Comparison of ENCODE assay signal across 2 cellular contexts in genomic region chr20:60516442-60516841, GRCh38.
TF ChIP-seq lines count a peak whose summit lies in the region.

No MANE protein-coding gene starts in this region.

TF ChIP-seq in HepG2, 621 proteins besides CTCF, POLR2A, EP300 and RAD21:
- TF ChIP-seq MAFF (IDR thresholded peaks at IDR 0.05; ENCODE audit: low read depth, low read length) (peak; percentile 98), KDM2A (CRISPR knock-in tag; IDR thresholded peaks at IDR 0.05; ENCODE audit: borderline replicate concordance, low read depth) (no peak), ATAD3A (CRISPR knock-in tag; IDR thresholded peaks at IDR 0.05) (no peak), NFE2L2 (IDR thresholded peaks at IDR 0.05; ENCODE audit: low read length) (no peak), MAFK (conservative IDR thresholded peaks at IDR 0.05 in 1 of 2, IDR thresholded peaks at IDR 0.05 in 1 of 2; ENCODE audit: low read length in 2 of 2) (peak; percentile 98 to 99)

TF ChIP-seq in H1, 55 proteins besides CTCF, POLR2A, EP300 and RAD21:
- TF ChIP-seq MAFK (IDR thresholded peaks at IDR 0.05; ENCODE audit: low read depth, low read length) (peak; percentile 79; the same call in 1 of the 2 replicates), JUN (IDR thresholded peaks at IDR 0.05; ENCODE audit: low read depth, low read length) (no peak)
